Comparison of ENCODE assay signal across 11 cellular contexts in the genomic region with DNA sequence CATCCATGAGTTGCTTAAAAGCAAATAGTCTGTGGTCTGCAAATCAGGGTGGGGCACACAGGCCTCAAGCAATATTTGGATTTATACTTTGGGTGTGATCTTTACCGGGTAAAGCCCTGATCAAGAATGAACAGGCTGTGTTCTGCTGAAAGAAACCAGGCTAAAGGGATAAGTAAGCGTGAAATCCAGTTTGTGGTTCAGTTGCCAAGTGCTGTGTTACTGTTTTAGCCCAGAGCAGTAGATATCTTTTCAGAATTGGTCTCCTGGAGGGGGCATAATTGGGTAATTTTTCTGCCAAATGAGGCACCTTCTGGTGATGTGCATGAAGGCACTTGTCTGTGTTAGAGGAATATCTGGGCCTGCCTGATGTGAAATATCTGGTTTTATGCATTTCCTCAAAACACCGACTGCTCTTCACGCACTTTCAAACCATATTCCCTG. TPM values are rescaled to one million over a fixed set of nuclear protein-coding genes. Genes with fewer than 3 reads are reported as not detected.
DNase-seq lines count a peak whose midpoint lies in the region; ATAC-seq, FAIRE-seq and TF ChIP-seq lines count a peak whose summit lies in the region.
"Had no signal": no experiment of that assay in that cellular context is flagged by ENCODE, and none has a peak within 500 bp of the region (broad histone marks: within the 10 kb centered on the region; RNA-seq: fewer than 3 reads in every experiment).

No MANE protein-coding gene starts in this region.

- H3K4me3 Mint-ChIP-seq in T-helper 2 cell treated with Interferon-gamma antibody and Interleukin-4, amounts not matched to agents 5 μg/mL and 100 μg/mL, for 36 hours: peak overlapping the region; percentile 22
- no peak overlapping the region for H3K4me3 Mint-ChIP-seq in activated naive CD8-positive, alpha-beta T cell treated with anti-CD3 and anti-CD28 coated beads for 36 hours
- H3K4me3 Mint-ChIP-seq in natural killer cell: peak overlapping the region; percentile 4

- intact Hi-C loops in natural killer cell (cut with micrococcal nuclease): no loop called here

- H3K4me1 Mint-ChIP-seq in T-helper 2 cell treated with Interferon-gamma antibody and Interleukin-4, amounts not matched to agents 5 μg/mL and 100 μg/mL, for 36 hours (ENCODE audit: low read depth): peaks cover 48% of the 10 kb centered on the region
- H3K4me1 Mint-ChIP-seq in activated naive CD8-positive, alpha-beta T cell treated with anti-CD3 and anti-CD28 coated beads for 36 hours: peaks cover 17% of the 10 kb centered on the region
- peaks cover 52 to 60% of the 10 kb centered on the region in 2 donors for H3K4me1 Mint-ChIP-seq in natural killer cell

- H3K36me3 Mint-ChIP-seq in T-helper 2 cell treated with Interferon-gamma antibody and Interleukin-4, amounts not matched to agents 5 μg/mL and 100 μg/mL, for 36 hours (ENCODE audit: low read depth): peaks cover 74% of the 10 kb centered on the region
- H3K36me3 Mint-ChIP-seq in activated naive CD8-positive, alpha-beta T cell treated with anti-CD3 and anti-CD28 coated beads for 36 hours: peaks cover 61% of the 10 kb centered on the region
- H3K36me3 Mint-ChIP-seq in natural killer cell: peaks cover 55% of the 10 kb centered on the region

- ATAC-seq in natural killer cell (peak in 2 of 3 donors; percentile 28 to 34), GM18517 (IDR thresholded peaks at IDR 0.05; ENCODE audit: unreplicated experiment) (no peak)

- no peak for FAIRE-seq in D721Med (lab: Jason Lieb, UNC)

- H3K27me3 Mint-ChIP-seq in T-helper 2 cell treated with Interferon-gamma antibody and Interleukin-4, amounts not matched to agents 5 μg/mL and 100 μg/mL, for 36 hours (ENCODE audit: low read depth): no peaks in the 10 kb centered on the region
- no peaks in the 10 kb centered on the region for H3K27me3 Mint-ChIP-seq in activated naive CD8-positive, alpha-beta T cell treated with anti-CD3 and anti-CD28 coated beads for 36 hours
- H3K27me3 Mint-ChIP-seq in natural killer cell (ENCODE audit: low read depth in 2 of 2): no peaks in the 10 kb centered on the region

- no peaks in the 10 kb centered on the region for H3K9me3 Mint-ChIP-seq in T-helper 2 cell treated with Interferon-gamma antibody and Interleukin-4, amounts not matched to agents 5 μg/mL and 100 μg/mL, for 36 hours
- no peaks in the 10 kb centered on the region for H3K9me3 Mint-ChIP-seq in activated naive CD8-positive, alpha-beta T cell treated with anti-CD3 and anti-CD28 coated beads for 36 hours
- no peaks in the 10 kb centered on the region for H3K9me3 Mint-ChIP-seq in natural killer cell

- no peak for DNase-seq in T-helper 2 cell treated with Interferon-gamma antibody and Interleukin-4, amounts not matched to agents 5 μg/mL and 100 μg/mL, for 36 hours (ENCODE audit: low spot score)
- DNase-seq in T-helper 2 cell (no peak), NOMO-1 treated with dmso at 0.1 percent for 144 hours (lab: John Stamatoyannopoulos, UW; ENCODE audit: unreplicated experiment) (peak; percentile 78), natural killer cell (no peak), D721Med (ENCODE audit: insufficient read length, low spot score) (no peak)
- no peak for DNase-seq in activated naive CD8-positive, alpha-beta T cell treated with anti-CD3 and anti-CD28 coated beads for 36 hours
- DNase-seq in stimulated activated CD4-positive, alpha-beta T cell treated with anti-CD3 and anti-CD28 coated beads, Interleukin-2, amount 100 ng/mL, for 48 hours: no peak
- DNase-seq: cortex of kidney had no signal

- TF ChIP-seq CTCF in natural killer cell (IDR thresholded peaks at IDR 0.05) (no peak), D721Med (IDR thresholded peaks at IDR 0.05; ENCODE audit: insufficient read depth, missing control alignments) (no peak)

- H3K27ac Mint-ChIP-seq in T-helper 2 cell treated with Interferon-gamma antibody and Interleukin-4, amounts not matched to agents 5 μg/mL and 100 μg/mL, for 36 hours: peak overlapping the region; percentile 27
- H3K27ac Mint-ChIP-seq in activated naive CD8-positive, alpha-beta T cell treated with anti-CD3 and anti-CD28 coated beads for 36 hours: peak overlapping the region; percentile 35
- peak overlapping the region; percentile 49 to 70 for H3K27ac Mint-ChIP-seq in natural killer cell

RNA-seq across cellular contexts. Expression of a gene that starts 21.4 kb away (rescaled TPM):
- 1 to 10 TPM; 1.8 TPM for total RNA-seq in activated naive CD8-positive, alpha-beta T cell treated with anti-CD3 and anti-CD28 coated beads for 36 hours
- 1 to 10 TPM in 1 of 3 donors, not detected in 2; 1.1 TPM for total RNA-seq in natural killer cell
- total RNA-seq: LHCN-M2, NCI-H460 had no signal

RNA-seq across cellular contexts. Expression of a gene that starts 45.5 kb away (rescaled TPM):
- total RNA-seq in activated naive CD8-positive, alpha-beta T cell treated with anti-CD3 and anti-CD28 coated beads for 36 hours: 100 to 1,000 TPM; 292 to 296 TPM
- total RNA-seq in natural killer cell: 100 to 1,000 TPM; 141 to 218 (median 151) TPM
